In the genomic region with DNA sequence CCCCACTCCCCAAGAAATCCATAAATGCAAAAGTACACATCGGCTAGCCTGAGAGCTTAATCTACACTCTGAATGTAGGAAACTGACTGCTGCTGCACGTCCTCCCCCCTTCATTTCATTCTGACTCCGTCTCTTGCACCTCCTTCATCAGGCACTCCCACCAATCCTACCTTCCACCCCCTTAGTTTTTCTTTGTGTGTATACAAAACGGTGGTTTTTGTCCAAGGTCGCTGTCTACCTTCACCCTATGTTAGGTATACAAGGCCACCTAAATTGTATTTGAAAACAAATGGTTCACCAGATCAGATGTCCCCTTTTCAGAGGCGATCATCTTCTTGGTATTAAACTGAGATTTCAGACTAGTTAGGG, we compare ENCODE assay signal across 8 cellular contexts. TPM values are rescaled to one million over a fixed set of nuclear protein-coding genes. Genes with fewer than 3 reads are reported as not detected.
A peak's percentile ranks its signal among the peaks of the same experiment; 100 is the strongest.
DNase-seq lines count a peak whose midpoint lies in the region; ATAC-seq, FAIRE-seq and TF ChIP-seq lines count a peak whose summit lies in the region.

No MANE protein-coding gene starts in this region.

- H4K20me1 ChIP-seq in Loucy (ENCODE audit: insufficient read depth, low read length, poor library complexity, severe bottlenecking) = peaks cover 63% of the 10 kb centered on the region
- peaks cover 17% of the 10 kb centered on the region for H4K20me1 ChIP-seq in K562 (replicated peaks; ENCODE audit: control insufficient read depth, insufficient read depth, low read length)

- H3K4me1 ChIP-seq in Loucy (ENCODE audit: insufficient read depth, low read length, poor library complexity, severe bottlenecking) (peaks cover 55% of the 10 kb centered on the region), K562 (replicated peaks in 1 of 2; ENCODE audit: control insufficient read depth in 2 of 2, insufficient read depth in 2 of 2, low read length in 2 of 2) (peaks cover 12 to 32% of the 10 kb centered on the region in 2 experiments)

- TF ChIP-seq CTCF in Loucy (conservative IDR thresholded peaks at IDR 0.05; ENCODE audit: low read length) = no peak
- no peak for TF ChIP-seq CTCF in K562 (IDR thresholded peaks at IDR 0.05 in 2 of 3, conservative IDR thresholded peaks at IDR 0.05 in 1 of 3; ENCODE audit: insufficient read depth in 2 of 3, low read depth in 1 of 3, low read length in 3 of 3)

- H3K79me2 ChIP-seq in Loucy (ENCODE audit: insufficient read depth, low read length) = peaks cover 81% of the 10 kb centered on the region
- H3K79me2 ChIP-seq in K562 (ENCODE audit: control insufficient read depth, insufficient read depth, low read length) = peaks cover 96% of the 10 kb centered on the region

- CTCF ChIA-PET in K562 (lab: Yijun Ruan, JAX; ENCODE audit: low intra/inter-chr PET ratio) = no interaction called here

- POLR2A ChIA-PET in K562 (lab: Yijun Ruan, JAX) = interaction anchor here (0.6 to 4.4 kb wide), 15 partner anchors 9 to 317 kb away, joined by 3 to 45 read pairs (median 4); no protein-coding TSS in a partner anchor

- H3K4me3 ChIP-seq in Loucy (ENCODE audit: low read length, poor library complexity, severe bottlenecking) (peak overlapping the region; percentile 95), K562 (peak overlapping the region; percentile 77)

- H3K4me2 ChIP-seq in Loucy (ENCODE audit: low read depth, low read length, poor library complexity, severe bottlenecking) (peak overlapping the region; percentile 98), K562 (ENCODE audit: insufficient read depth, low read length) (peak overlapping the region; percentile 96)

- H3K27me3 ChIP-seq in Loucy (ENCODE audit: insufficient read depth, low read length, poor library complexity, severe bottlenecking) (no peaks in the 10 kb centered on the region), K562 (ENCODE audit: control insufficient read depth in 2 of 2, insufficient read depth in 2 of 2, low read length in 2 of 2) (no peaks in the 10 kb centered on the region)

- no TSS peak for BruUV-seq in K562 (replicated peaks; lab: Mats Ljungman, UMichigan)

- H3K27ac ChIP-seq in K562 (ENCODE audit: extremely low read depth, low read depth, low read length) = peak overlapping the region; percentile 80
- peak overlapping the region; percentile 3 for H3K27ac ChIP-seq in temporal lobe (ENCODE audit: low read depth, low read length)

- no peaks in the 10 kb centered on the region for H3K9me2 ChIP-seq in Loucy (replicated peaks; ENCODE audit: low read depth, low read length)

- intact Hi-C loops in K562 (cut with micrococcal nuclease) = loop anchor here (2.0 kb wide), 1 partner anchor 24 kb away; no protein-coding TSS in a partner anchor

- H3F3A ChIP-seq in Loucy (ENCODE audit: low read depth) = peaks cover 4% of the 10 kb centered on the region

- no peaks in the 10 kb centered on the region for H3K9me1 ChIP-seq in K562 (ENCODE audit: control insufficient read depth, insufficient read depth, low read length)

- no peaks in the 10 kb centered on the region for H3K9me3 ChIP-seq in Loucy (ENCODE audit: insufficient read depth, low read depth, low read length)
- H3K9me3 ChIP-seq in K562 (replicated peaks; ENCODE audit: control insufficient read depth, insufficient read depth, low read depth, low read length) = no peaks in the 10 kb centered on the region

- 0 out of 2 replicates have a peak, but pooled peaks have one; percentile 27 for TF ChIP-seq POLR2A in K562 (conservative IDR thresholded peaks at IDR 0.05)

- WGBS in K562 (ENCODE audit: insufficient coverage, low coverage, missing lambda C conversion rate) = 0% methylated on average over 6 of the region's 6 CpGs

- no peak overlapping the region for H2AFZ ChIP-seq in Loucy (ENCODE audit: low read length)
- no peak overlapping the region for H2AFZ ChIP-seq in K562 (ENCODE audit: low read depth, low read length)

- peak; percentile 59 for ATAC-seq in K562
- ATAC-seq in GM21360 (IDR thresholded peaks at IDR 0.05; ENCODE audit: unreplicated experiment) = no peak

- H3K36me3 ChIP-seq in Loucy (ENCODE audit: insufficient read depth, low read length) = peaks cover 4% of the 10 kb centered on the region; the same call in 1 of the 2 replicates
- peaks cover 31% of the 10 kb centered on the region for H3K36me3 ChIP-seq in K562 (ENCODE audit: control insufficient read depth, insufficient read depth, low read length)

- DNase-seq in DMS 273 (lab: John Stamatoyannopoulos, UW; ENCODE audit: unreplicated experiment) (peak; percentile 44), K562 (ENCODE audit: extremely low read depth in 1 of 4, low spot score in 3 of 4) (peak; percentile 25 to 62 (median 44)), kidney glomerular epithelial cell (lab: John Stamatoyannopoulos, UW) (peak; percentile 18), RCC 7860 (ENCODE audit: low spot score) (no peak), AG08396 (ENCODE audit: low spot score) (no peak)

- in situ Hi-C loops in K562 (cut with MboI) = no loop called here

- no peak for TF ChIP-seq EP300 in K562 (IDR thresholded peaks at IDR 0.05; ENCODE audit: low read length)

- TF ChIP-seq RAD21 in K562 (CRISPR knock-in tag; conservative IDR thresholded peaks at IDR 0.05 in 1 of 2, IDR thresholded peaks at IDR 0.05 in 1 of 2) = no peak

- FAIRE-seq in K562 (lab: Jason Lieb, UNC) (peak; percentile 71), RCC 7860 (lab: Jason Lieb, UNC) (no peak)

- H3K9ac ChIP-seq in Loucy (ENCODE audit: low read depth, low read length, poor library complexity, severe bottlenecking) (peak overlapping the region; percentile 70), K562 (ENCODE audit: insufficient read depth in 1 of 2, low read depth in 2 of 2, low read length in 2 of 2) (peak overlapping the region; percentile 68 to 74; a peak in 3 of 4 replicates)

TF ChIP-seq in K562, 482 proteins besides CTCF, POLR2A, EP300 and RAD21 (continues in another document):
- TF ChIP-seq, protein P1, sequence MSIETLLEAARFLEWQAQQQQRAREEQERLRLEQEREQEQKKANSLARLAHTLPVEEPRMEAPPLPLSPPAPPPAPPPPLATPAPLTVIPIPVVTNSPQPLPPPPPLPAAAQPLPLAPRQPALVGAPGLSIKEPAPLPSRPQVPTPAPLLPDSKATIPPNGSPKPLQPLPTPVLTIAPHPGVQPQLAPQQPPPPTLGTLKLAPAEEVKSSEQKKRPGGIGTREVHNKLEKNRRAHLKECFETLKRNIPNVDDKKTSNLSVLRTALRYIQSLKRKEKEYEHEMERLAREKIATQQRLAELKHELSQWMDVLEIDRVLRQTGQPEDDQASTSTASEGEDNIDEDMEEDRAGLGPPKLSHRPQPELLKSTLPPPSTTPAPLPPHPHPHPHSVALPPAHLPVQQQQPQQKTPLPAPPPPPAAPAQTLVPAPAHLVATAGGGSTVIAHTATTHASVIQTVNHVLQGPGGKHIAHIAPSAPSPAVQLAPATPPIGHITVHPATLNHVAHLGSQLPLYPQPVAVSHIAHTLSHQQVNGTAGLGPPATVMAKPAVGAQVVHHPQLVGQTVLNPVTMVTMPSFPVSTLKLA (conservative IDR thresholded peaks at IDR 0.05) = peak in 1 of 2 experiments; percentile 51; a peak in 1 of 4 replicates
- TF ChIP-seq KDM1A (IDR thresholded peaks at IDR 0.05) (peak in 1 of 2 experiments; percentile 69; a peak in 2 of 4 replicates), ELF1 (tag; IDR thresholded peaks at IDR 0.05) (no peak), SIN3A (IDR thresholded peaks at IDR 0.05; ENCODE audit: borderline replicate concordance in 2 of 2, control insufficient read depth in 1 of 2, low read depth in 2 of 2, low read length in 2 of 2) (0 out of 4 replicates have a peak, but pooled peaks of 1 of the 2 experiments have one; percentile 26), EGR1 (conservative IDR thresholded peaks at IDR 0.05) (peak; percentile 52), ERF (CRISPR knock-in tag; IDR thresholded peaks at IDR 0.05) (0 out of 2 replicates have a peak, but pooled peaks have one; percentile 54), ZNF561 (CRISPR knock-in tag; conservative IDR thresholded peaks at IDR 0.05) (0 out of 2 replicates have a peak, but pooled peaks have one; percentile 3), HDGF (IDR thresholded peaks at IDR 0.05) (0 out of 2 replicates have a peak, but pooled peaks have one; percentile 23)

RNA-seq across cellular contexts. Expression of gene WDR26, which starts 1.9 kb away (rescaled TPM):
- total RNA-seq in K562 (2011; cell fraction: chromatin; rRNA removed; ENCODE audit: low replicate concordance) = 190 and 413 TPM in 2 replicates
- total RNA-seq in K562 (2011; cell fraction: nucleolus; rRNA removed) = 79.0 and 101 TPM in 2 replicates
- total RNA-seq in K562 (2011; cell fraction: nucleoplasm; rRNA removed) = 192 and 302 TPM in 2 replicates
- total RNA-seq in K562 (2014; rRNA removed) (21.2 and 26.6 TPM in 2 replicates), K562 (2014; rRNA removed; fragmentation: Illumina TruSeq; extraction: Trizol) (39.8 and 41.0 TPM in 2 replicates), K562 (2015; rRNA removed; fragmentation: Illumina TruSeq; extraction: Trizol) (30.4 and 31.2 TPM in 2 replicates), K562 (2021) (54.6 and 66.0 TPM in 2 replicates), temporal lobe (79.4 TPM)
- polyA plus RNA-seq in K562 (2011; rRNA removed) (40.3 and 54.4 TPM in 2 replicates), K562 (2014; fragmentation: Illumina TruSeq; extraction: Trizol) (52.3 and 55.7 TPM in 2 replicates), K562 (2014; fragmentation: Nextera tagmentation; extraction: Ambion mirVana) (10 to 100 TPM; 11.5 to 14.3 TPM), K562 (2014; rRNA removed) (39.7 and 58.2 TPM in 2 replicates)
- 10.4 and 16.7 TPM in 2 replicates for polyA plus RNA-seq in K562 (2011; cell fraction: cytosol; rRNA removed)
- 86.9 and 97.7 TPM in 2 replicates for polyA plus RNA-seq in K562 (2011; cell fraction: nucleus; rRNA removed)
- 42.7 and 48.1 TPM in 2 replicates for polyA plus RNA-seq in K562 (2012)
- polyA minus RNA-seq in K562 (2011; rRNA and poly(A)+ RNA removed) = 88.0 and 101 TPM in 2 replicates
- 50.0 and 56.2 TPM in 2 replicates for polyA minus RNA-seq in K562 (2011; cell fraction: cytosol; rRNA and poly(A)+ RNA removed)
- 73.2 and 92.6 TPM in 2 replicates for polyA minus RNA-seq in K562 (2011; cell fraction: nucleus; rRNA and poly(A)+ RNA removed)

Comparison
In these comparisons a context has a peak if more than half of its experiments do, and no peak if none do; other contexts are left out.
1. DNase-seq: peak in DMS 273 (single experiment), K562 (4 of 4) and kidney glomerular epithelial cell (single experiment); none in RCC 7860 (single experiment) and AG08396 (single experiment).